Comparison of ENCODE assay signal across 1 cellular context in genomic region chr16:457732-458400, GRCh38.
TF ChIP-seq lines count a peak whose summit lies in the region.

No MANE protein-coding gene starts in this region.

TF ChIP-seq in H1, 55 proteins besides CTCF, POLR2A, EP300 and RAD21:
- TF ChIP-seq USF2 (IDR thresholded peaks at IDR 0.05; ENCODE audit: low read length): peak; percentile 28; the same call in 1 of the 2 replicates
- peak; percentile 76 for TF ChIP-seq MAX (IDR thresholded peaks at IDR 0.05)
- TF ChIP-seq E2F6 (IDR thresholded peaks at IDR 0.05): peak; percentile 47; the same call in 1 of the 2 replicates
- TF ChIP-seq SP4 (IDR thresholded peaks at IDR 0.05; ENCODE audit: low read length): no peak
